Comparison of ENCODE assay signal across 6 cellular contexts in the genomic region with DNA sequence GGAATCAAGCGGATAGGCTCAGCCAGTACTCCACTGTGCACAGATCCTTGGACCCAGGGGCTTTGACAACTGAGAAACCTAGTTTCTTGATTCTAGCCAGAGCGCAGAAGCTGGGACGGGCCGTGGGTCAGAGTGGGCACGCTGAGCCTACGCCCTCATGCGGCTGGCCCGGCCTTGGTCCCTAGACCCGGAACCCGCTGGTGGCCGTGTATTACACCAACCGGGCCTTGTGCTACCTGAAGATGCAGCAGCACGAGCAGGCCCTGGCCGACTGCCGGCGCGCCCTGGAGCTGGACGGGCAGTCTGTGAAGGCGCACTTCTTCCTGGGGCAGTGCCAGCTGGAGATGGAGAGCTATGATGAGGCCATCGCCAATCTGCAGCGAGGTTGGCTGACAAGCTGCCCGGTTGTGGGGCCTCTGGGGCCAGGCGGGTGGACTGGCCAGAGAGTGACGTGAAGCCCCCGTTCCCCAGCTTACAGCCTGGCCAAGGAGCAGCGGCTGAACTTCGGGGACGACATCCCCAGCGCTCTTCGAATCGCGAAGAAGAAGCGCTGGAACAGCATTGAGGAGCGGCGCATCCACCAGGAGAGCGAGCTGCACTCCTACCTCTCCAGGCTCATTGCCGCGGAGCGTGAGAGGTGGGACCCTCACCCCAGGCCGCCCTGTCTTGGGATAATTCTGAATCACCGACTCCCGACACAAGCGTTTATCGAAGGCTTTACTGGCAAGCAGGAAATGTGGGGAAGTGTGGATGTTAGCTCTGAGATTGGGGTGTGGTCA. TPM values are rescaled to one million over a fixed set of nuclear protein-coding genes. Genes with fewer than 3 reads are reported as not detected.
A peak's percentile ranks its signal among the peaks of the same experiment; 100 is the strongest.
DNase-seq lines count a peak whose midpoint lies in the region; ATAC-seq and TF ChIP-seq lines count a peak whose summit lies in the region.

No MANE protein-coding gene starts in this region.

- intact Hi-C loops in activated CD4-positive, alpha-beta memory T cell treated with anti-CD3 and anti-CD28 coated beads for 36 hours (cut with micrococcal nuclease): loop anchor here (5.0 kb wide), 1 partner anchor 94 kb away; no protein-coding TSS in a partner anchor

- peak overlapping the region; percentile 51 for H3K27ac Mint-ChIP-seq in activated CD4-positive, alpha-beta memory T cell treated with anti-CD3 and anti-CD28 coated beads for 36 hours

- POLR2A ChIA-PET in activated CD4-positive, alpha-beta memory T cell treated with anti-CD3 and anti-CD28 coated beads for 36 hours (lab: Charles Lee): interaction anchor here (0.7 to 2.2 kb wide), 6 partner anchors 9 to 47 kb away, joined by 3 to 12 read pairs (median 4); a partner anchor contains a TSS

- H3K9ac ChIP-seq in liver (ENCODE audit: low read depth in 1 of 2, low read length in 2 of 2): peak overlapping the region; percentile 60 to 78

- WGBS in liver: 46% methylated on average over 44 of the region's 44 CpGs

- peak overlapping the region; percentile 82 for H3K4me3 Mint-ChIP-seq in activated CD4-positive, alpha-beta memory T cell treated with anti-CD3 and anti-CD28 coated beads for 36 hours

- no peaks in the 10 kb centered on the region for H3K9me3 Mint-ChIP-seq in activated CD4-positive, alpha-beta memory T cell treated with anti-CD3 and anti-CD28 coated beads for 36 hours

- H3K36me3 ChIP-seq in liver (ENCODE audit: control insufficient read depth in 4 of 4, insufficient read depth in 3 of 4, low read depth in 1 of 4, low read length in 3 of 4): peaks cover 8 to 14% (median 12%) of the 10 kb centered on the region in 4 donors

- H3K9me3 ChIP-seq in liver (ENCODE audit: control insufficient read depth in 4 of 4, low read length in 3 of 4): no peaks in the 10 kb centered on the region

- ATAC-seq in HG03159 (IDR thresholded peaks at IDR 0.05; ENCODE audit: unreplicated experiment): no peak

- peaks cover 25 to 59% (median 46%) of the 10 kb centered on the region in 4 donors for H3K4me1 ChIP-seq in liver (ENCODE audit: control insufficient read depth in 4 of 4, insufficient read depth in 4 of 4, low read length in 3 of 4)

- no peaks in the 10 kb centered on the region for H3K27me3 Mint-ChIP-seq in activated CD4-positive, alpha-beta memory T cell treated with anti-CD3 and anti-CD28 coated beads for 36 hours

- TF ChIP-seq CTCF in liver (IDR thresholded peaks at IDR 0.05; ENCODE audit: low read depth, low read length, missing input control): no peak

- peak overlapping the region; percentile 77 to 83 (median 81) for H3K4me3 ChIP-seq in liver (ENCODE audit: low read depth in 1 of 3, low read length in 3 of 3)

- H3K27ac ChIP-seq in liver (ENCODE audit: low read depth in 1 of 2, low read length in 2 of 2): peak overlapping the region; percentile 93 to 94

- H3K27me3 ChIP-seq in liver (ENCODE audit: control insufficient read depth in 4 of 4, insufficient read depth in 4 of 4, low read length in 3 of 4): no peaks in the 10 kb centered on the region

- DNase-seq in SKM-1 treated with dmso at 0.1 percent for 144 hours (lab: John Stamatoyannopoulos, UW; ENCODE audit: unreplicated experiment) (peak; percentile 14), SKM-1 (lab: John Stamatoyannopoulos, UW; ENCODE audit: unreplicated experiment) (no peak), NCI-H774 (lab: John Stamatoyannopoulos, UW) (no peak)
- DNase-seq in activated CD4-positive, alpha-beta memory T cell treated with anti-CD3 and anti-CD28 coated beads for 36 hours: peak; percentile 46

- CTCF ChIA-PET in activated CD4-positive, alpha-beta memory T cell treated with anti-CD3 and anti-CD28 coated beads for 36 hours (lab: Charles Lee): interaction anchor here (0.5 to 1.6 kb wide), 6 partner anchors 13 to 322 kb away, joined by 3 to 6 read pairs (median 4); a partner anchor contains a TSS

- H3K36me3 Mint-ChIP-seq in activated CD4-positive, alpha-beta memory T cell treated with anti-CD3 and anti-CD28 coated beads for 36 hours: peaks cover 19% of the 10 kb centered on the region

- no peak for TF ChIP-seq RAD21 in liver (IDR thresholded peaks at IDR 0.05)

- peaks cover 38% of the 10 kb centered on the region for H3K4me1 Mint-ChIP-seq in activated CD4-positive, alpha-beta memory T cell treated with anti-CD3 and anti-CD28 coated beads for 36 hours (ENCODE audit: low read depth)

TF ChIP-seq in liver, 16 proteins besides CTCF, POLR2A, EP300 and RAD21:
- TF ChIP-seq HNF4A (conservative IDR thresholded peaks at IDR 0.05) (no peak), SP1 (IDR thresholded peaks at IDR 0.05) (no peak), FOXA2 (IDR thresholded peaks at IDR 0.05) (no peak), FOXA1 (IDR thresholded peaks at IDR 0.05) (no peak), HNF4G (IDR thresholded peaks at IDR 0.05) (no peak)
- TF ChIP-seq, protein P1, sequence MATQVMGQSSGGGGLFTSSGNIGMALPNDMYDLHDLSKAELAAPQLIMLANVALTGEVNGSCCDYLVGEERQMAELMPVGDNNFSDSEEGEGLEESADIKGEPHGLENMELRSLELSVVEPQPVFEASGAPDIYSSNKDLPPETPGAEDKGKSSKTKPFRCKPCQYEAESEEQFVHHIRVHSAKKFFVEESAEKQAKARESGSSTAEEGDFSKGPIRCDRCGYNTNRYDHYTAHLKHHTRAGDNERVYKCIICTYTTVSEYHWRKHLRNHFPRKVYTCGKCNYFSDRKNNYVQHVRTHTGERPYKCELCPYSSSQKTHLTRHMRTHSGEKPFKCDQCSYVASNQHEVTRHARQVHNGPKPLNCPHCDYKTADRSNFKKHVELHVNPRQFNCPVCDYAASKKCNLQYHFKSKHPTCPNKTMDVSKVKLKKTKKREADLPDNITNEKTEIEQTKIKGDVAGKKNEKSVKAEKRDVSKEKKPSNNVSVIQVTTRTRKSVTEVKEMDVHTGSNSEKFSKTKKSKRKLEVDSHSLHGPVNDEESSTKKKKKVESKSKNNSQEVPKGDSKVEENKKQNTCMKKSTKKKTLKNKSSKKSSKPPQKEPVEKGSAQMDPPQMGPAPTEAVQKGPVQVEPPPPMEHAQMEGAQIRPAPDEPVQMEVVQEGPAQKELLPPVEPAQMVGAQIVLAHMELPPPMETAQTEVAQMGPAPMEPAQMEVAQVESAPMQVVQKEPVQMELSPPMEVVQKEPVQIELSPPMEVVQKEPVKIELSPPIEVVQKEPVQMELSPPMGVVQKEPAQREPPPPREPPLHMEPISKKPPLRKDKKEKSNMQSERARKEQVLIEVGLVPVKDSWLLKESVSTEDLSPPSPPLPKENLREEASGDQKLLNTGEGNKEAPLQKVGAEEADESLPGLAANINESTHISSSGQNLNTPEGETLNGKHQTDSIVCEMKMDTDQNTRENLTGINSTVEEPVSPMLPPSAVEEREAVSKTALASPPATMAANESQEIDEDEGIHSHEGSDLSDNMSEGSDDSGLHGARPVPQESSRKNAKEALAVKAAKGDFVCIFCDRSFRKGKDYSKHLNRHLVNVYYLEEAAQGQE (IDR thresholded peaks at IDR 0.05): no peak
- TF ChIP-seq, protein P2, sequence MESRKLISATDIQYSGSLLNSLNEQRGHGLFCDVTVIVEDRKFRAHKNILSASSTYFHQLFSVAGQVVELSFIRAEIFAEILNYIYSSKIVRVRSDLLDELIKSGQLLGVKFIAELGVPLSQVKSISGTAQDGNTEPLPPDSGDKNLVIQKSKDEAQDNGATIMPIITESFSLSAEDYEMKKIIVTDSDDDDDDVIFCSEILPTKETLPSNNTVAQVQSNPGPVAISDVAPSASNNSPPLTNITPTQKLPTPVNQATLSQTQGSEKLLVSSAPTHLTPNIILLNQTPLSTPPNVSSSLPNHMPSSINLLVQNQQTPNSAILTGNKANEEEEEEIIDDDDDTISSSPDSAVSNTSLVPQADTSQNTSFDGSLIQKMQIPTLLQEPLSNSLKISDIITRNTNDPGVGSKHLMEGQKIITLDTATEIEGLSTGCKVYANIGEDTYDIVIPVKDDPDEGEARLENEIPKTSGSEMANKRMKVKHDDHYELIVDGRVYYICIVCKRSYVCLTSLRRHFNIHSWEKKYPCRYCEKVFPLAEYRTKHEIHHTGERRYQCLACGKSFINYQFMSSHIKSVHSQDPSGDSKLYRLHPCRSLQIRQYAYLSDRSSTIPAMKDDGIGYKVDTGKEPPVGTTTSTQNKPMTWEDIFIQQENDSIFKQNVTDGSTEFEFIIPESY (IDR thresholded peaks at IDR 0.05): no peak
- TF ChIP-seq, protein P3, sequence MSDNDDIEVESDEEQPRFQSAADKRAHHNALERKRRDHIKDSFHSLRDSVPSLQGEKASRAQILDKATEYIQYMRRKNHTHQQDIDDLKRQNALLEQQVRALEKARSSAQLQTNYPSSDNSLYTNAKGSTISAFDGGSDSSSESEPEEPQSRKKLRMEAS (IDR thresholded peaks at IDR 0.05): no peak

RNA-seq across cellular contexts. Expression of a gene that starts 0.9 kb away (rescaled TPM):
- total RNA-seq in activated CD4-positive, alpha-beta memory T cell treated with anti-CD3 and anti-CD28 coated beads for 36 hours: 10 to 100 TPM; 70.9 to 74.9 TPM
- 10 to 100 TPM; 32.4 to 38.2 TPM for total RNA-seq in liver
- 10 to 100 TPM; 62.2 to 74.4 TPM for polyA plus RNA-seq in liver

RNA-seq across cellular contexts. Expression of a gene that starts 3.0 kb away (rescaled TPM):
- 10 to 100 TPM; 29.8 to 30.3 TPM for total RNA-seq in activated CD4-positive, alpha-beta memory T cell treated with anti-CD3 and anti-CD28 coated beads for 36 hours
- 10 to 100 TPM; 21.2 to 35.8 TPM for total RNA-seq in liver
- 10 to 100 TPM; 30.9 to 52.6 TPM for polyA plus RNA-seq in liver

RNA-seq across cellular contexts. Expression of a gene that starts 5.7 kb away (rescaled TPM):
- total RNA-seq in activated CD4-positive, alpha-beta memory T cell treated with anti-CD3 and anti-CD28 coated beads for 36 hours: under 1 TPM; 0.57 to 0.82 TPM
- under 1 TPM; 0.67 to 0.84 TPM for total RNA-seq in liver
- polyA plus RNA-seq in liver: under 1 TPM; 0.35 to 0.74 TPM

RNA-seq across cellular contexts. Expression of a gene that starts 9.0 kb away (rescaled TPM):
- total RNA-seq in activated CD4-positive, alpha-beta memory T cell treated with anti-CD3 and anti-CD28 coated beads for 36 hours: 10 to 100 TPM; 17.7 to 18.5 TPM
- total RNA-seq in liver: 1 to 10 TPM; 4.4 to 6.7 TPM
- 1 to 10 TPM; 4.2 to 8.0 TPM for polyA plus RNA-seq in liver

RNA-seq across cellular contexts. Expression of a gene that starts 13.2 kb away (rescaled TPM):
- total RNA-seq in activated CD4-positive, alpha-beta memory T cell treated with anti-CD3 and anti-CD28 coated beads for 36 hours: 100 to 1,000 TPM; 112 to 128 TPM
- 10 to 100 TPM; 20.8 to 31.0 TPM for total RNA-seq in liver
- polyA plus RNA-seq in liver: 10 to 100 TPM; 37.5 to 37.9 TPM

Comparison
In these comparisons a context has a peak if more than half of its experiments do, and no peak if none do; other contexts are left out.
1. DNase-seq: peak in SKM-1 treated with dmso at 0.1 percent for 144 hours (single experiment) and activated CD4-positive, alpha-beta memory T cell treated with anti-CD3 and anti-CD28 coated beads for 36 hours (single experiment); none in SKM-1 (single experiment) and NCI-H774 (single experiment).